Comparison of ENCODE assay signal across 12 cellular contexts in the genomic region with DNA sequence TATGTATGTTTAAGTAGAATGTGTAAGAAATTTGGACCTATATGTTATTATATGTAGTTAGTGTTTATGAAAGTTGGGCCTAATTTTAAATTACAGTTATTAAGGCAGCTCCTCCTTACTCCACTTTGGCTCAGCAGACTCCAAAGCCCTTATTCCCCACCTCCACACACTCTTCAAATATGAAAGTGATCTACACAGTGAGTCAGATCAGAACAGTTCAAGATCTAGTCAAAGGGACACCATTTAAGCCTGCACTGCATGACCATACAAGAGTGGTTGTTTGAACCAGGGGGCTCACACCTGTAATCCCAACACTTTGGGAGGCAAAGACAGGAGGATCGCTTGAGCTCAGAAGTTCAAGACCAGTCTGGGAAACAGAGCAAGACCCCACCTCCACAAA. TPM values are rescaled to one million over a fixed set of nuclear protein-coding genes. Genes with fewer than 3 reads are reported as not detected.
DNase-seq lines count a peak whose midpoint lies in the region; ATAC-seq, FAIRE-seq and TF ChIP-seq lines count a peak whose summit lies in the region.
"Had no signal": no experiment of that assay in that cellular context is flagged by ENCODE, and none has a peak within 500 bp of the region (broad histone marks: within the 10 kb centered on the region; RNA-seq: fewer than 3 reads in every experiment).

No MANE protein-coding gene starts in this region.

- POLR2A ChIA-PET in PC-3 (lab: Charles Lee; ENCODE audit: unreplicated experiment) = no interaction called here

- no peak overlapping the region for H3K9ac ChIP-seq in PC-3 (ENCODE audit: low read length)

- BruUV-seq in PC-3 (replicated peaks; lab: Mats Ljungman, UMichigan) = no TSS peak

- intact Hi-C loops in PC-3 (cut with micrococcal nuclease) (no loop called here), adrenal gland (cut with DNase I) (no loop called here), body of pancreas (cut with DNase I) (no loop called here)

- TF ChIP-seq CTCF in PC-3 (conservative IDR thresholded peaks at IDR 0.05; ENCODE audit: low read depth, low read length) (no peak), adrenal gland (IDR thresholded peaks at IDR 0.05) (no peak), body of pancreas (IDR thresholded peaks at IDR 0.05) (no peak)

- no peaks in the 10 kb centered on the region for H4K20me1 ChIP-seq in PC-3 (ENCODE audit: low read length)

- H3K9me2 ChIP-seq in PC-3 (replicated peaks; ENCODE audit: low read length) = no peaks in the 10 kb centered on the region

- CTCF ChIA-PET in PC-3 (lab: Charles Lee) = no interaction called here

- H3K27me3 ChIP-seq in PC-3 (ENCODE audit: low read length) (no peaks in the 10 kb centered on the region), adrenal gland (no peaks in the 10 kb centered on the region), body of pancreas (no peaks in the 10 kb centered on the region)

- H3K27ac ChIP-seq in PC-3 (ENCODE audit: low read length) (no peak overlapping the region), adrenal gland (no peak overlapping the region), body of pancreas (no peak overlapping the region)

- H3K4me2 ChIP-seq in PC-3 (ENCODE audit: low read length) = no peak overlapping the region

- DNase-seq in EL (peak; percentile 32), GM19239 (ENCODE audit: insufficient read length, low spot score) (no peak), PC-3 (no peak), adrenal gland (no peak), body of pancreas (no peak), COLO829 (ENCODE audit: low spot score) (no peak), frontal cortex (ENCODE audit: low spot score in 2 of 2) (no peak)
- DNase-seq: anterior cingulate cortex; effector memory CD8-positive, alpha-beta T cell; stimulated activated CD4-positive, alpha-beta T cell treated with anti-CD3 and anti-CD28 coated beads, Interleukin-4, amount 100 ng/mL, for 24 hours; substantia nigra had no signal

- no peaks in the 10 kb centered on the region for H3K79me2 ChIP-seq in PC-3 (ENCODE audit: low read length)

- H3K36me3 ChIP-seq in PC-3 (ENCODE audit: low read depth, low read length) = no peaks in the 10 kb centered on the region
- no peaks in the 10 kb centered on the region for H3K36me3 ChIP-seq in adrenal gland (replicated peaks in 1 of 2)
- H3K36me3 ChIP-seq in body of pancreas (replicated peaks in 1 of 2; ENCODE audit: insufficient read depth in 1 of 2, low read depth in 2 of 2) = no peaks in the 10 kb centered on the region

- 83 to 95% (median 90%) methylated on average over 1 of the region's 1 CpG for whole genome bisulfite sequencing in adrenal gland, 4 donors
- 86 to 100% methylated on average over 1 of the region's 1 CpG for WGBS in body of pancreas, 2 donors

- H3K9me3 ChIP-seq in PC-3 (ENCODE audit: low read length) (no peaks in the 10 kb centered on the region), adrenal gland (replicated peaks in 1 of 3) (no peaks in the 10 kb centered on the region), body of pancreas (no peaks in the 10 kb centered on the region)

- no peak for TF ChIP-seq POLR2A in adrenal gland (IDR thresholded peaks at IDR 0.05)
- TF ChIP-seq POLR2A in body of pancreas (IDR thresholded peaks at IDR 0.05) = no peak

- H2AFZ ChIP-seq in PC-3 (ENCODE audit: low read length) = 0 out of 2 replicates have a peak overlapping the region, but pooled peaks have one; percentile 44

- peak; percentile 60 for ATAC-seq in HG02884 (IDR thresholded peaks at IDR 0.05; ENCODE audit: unreplicated experiment)
- no peak for ATAC-seq in PC-3
- no peak for ATAC-seq in body of pancreas
- ATAC-seq: effector memory CD8-positive, alpha-beta T cell had no signal

- FAIRE-seq in GM19239 (lab: Jason Lieb, UNC) (peak; percentile 73), frontal cortex (lab: Jason Lieb, UNC) (no peak)

- H3F3A ChIP-seq in PC-3 (ENCODE audit: low read length, unreplicated experiment) = peaks cover 4% of the 10 kb centered on the region

- H3K4me3 ChIP-seq in PC-3 (ENCODE audit: low read length) = no peak overlapping the region
- H3K4me3 ChIP-seq in adrenal gland = no peak overlapping the region
- no peak overlapping the region for H3K4me3 ChIP-seq in body of pancreas

- H3K4me1 ChIP-seq in PC-3 (ENCODE audit: insufficient read depth, low read length) (peaks cover 28% of the 10 kb centered on the region), adrenal gland (replicated peaks in 1 of 2) (no peaks in the 10 kb centered on the region), body of pancreas (peaks cover 12% of the 10 kb centered on the region)

RNA-seq across cellular contexts. Expression of a gene that starts 21.2 kb away (rescaled TPM):
- total RNA-seq in PC-3 (2014; rRNA removed) (39.2 and 41.5 TPM in 2 replicates), adrenal gland (under 1 TPM in 6 of 8 donors, not detected in 2; 0.14 to 0.92 (median 0.53) TPM), body of pancreas (1 to 10 TPM in 1 of 2 donors, not detected in 1; 1.0 TPM), frontal cortex (0.82 TPM)
- under 1 TPM; 0.13 to 0.88 (median 0.16) TPM for polyA plus RNA-seq in adrenal gland

Comparison
In these comparisons a context has a peak if more than half of its experiments do, and no peak if none do; other contexts are left out.
1. RNA of a gene that starts 21.2 kb away (total RNA-seq): 39.2 to 41.5 TPM in PC-3; 1.0 TPM in body of pancreas, 0.82 TPM in frontal cortex (single experiment) and 0.14 to 0.92 TPM in adrenal gland; every median in the first group is over 10 times any median in the second.